ENCODE assay signal across 9 cellular contexts in the genomic region with DNA sequence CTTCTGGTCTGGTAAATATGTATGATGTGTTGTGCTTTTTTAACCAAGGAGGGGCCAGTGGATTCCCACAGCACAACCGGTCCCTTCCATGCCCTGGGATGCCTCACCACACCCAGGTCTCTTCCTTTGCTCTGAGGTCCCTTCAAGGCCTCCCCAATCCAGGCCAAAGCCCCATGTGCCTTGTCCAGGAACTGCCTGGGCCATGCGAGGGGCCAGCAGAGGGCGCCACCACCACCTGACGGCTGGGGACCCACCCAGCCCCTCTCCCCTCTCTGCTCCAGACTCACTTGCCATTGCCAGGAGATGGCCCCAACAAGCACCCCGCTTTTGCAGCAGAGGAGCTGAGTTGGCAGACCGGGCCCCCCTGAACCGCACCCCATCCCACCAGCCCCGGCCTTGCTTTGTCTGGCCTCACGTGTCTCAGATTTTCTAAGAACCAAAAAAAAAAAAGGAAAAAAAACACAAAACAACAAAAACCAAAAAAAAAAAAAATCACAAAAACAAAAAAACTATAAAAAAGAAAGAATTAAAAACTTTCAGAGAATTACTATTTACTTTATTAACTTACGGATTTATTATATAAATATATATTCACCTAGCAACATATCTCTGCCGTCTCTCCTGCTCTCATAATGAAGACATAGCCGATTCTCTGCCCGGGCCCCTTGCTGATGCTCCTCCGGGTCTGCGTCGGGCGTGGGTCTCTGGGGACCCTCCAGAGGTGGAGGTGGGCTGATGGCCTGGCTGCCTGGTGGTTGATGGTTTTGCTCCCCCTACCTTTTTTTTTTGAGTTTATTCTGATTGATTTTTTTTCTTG. TPM values are rescaled to one million over a fixed set of nuclear protein-coding genes. Genes with fewer than 3 reads are reported as not detected.
DNase-seq lines count a peak whose midpoint lies in the region; ATAC-seq and TF ChIP-seq lines count a peak whose summit lies in the region.
"Had no signal": no experiment of that assay in that cellular context is flagged by ENCODE, and none has a peak within 500 bp of the region (broad histone marks: within the 10 kb centered on the region; RNA-seq: fewer than 3 reads in every experiment).

No MANE protein-coding gene starts in this region.

- H3K9me3 Mint-ChIP-seq in activated CD8-positive, alpha-beta T cell treated with anti-CD3 and anti-CD28 coated beads, Interleukin-2, amount 10 ng/mL, durations not matched to agents 7 days and 5 days (ENCODE audit: insufficient read depth), result no peaks in the 10 kb centered on the region
- no peaks in the 10 kb centered on the region for H3K9me3 Mint-ChIP-seq in endodermal cell
- no peaks in the 10 kb centered on the region for H3K9me3 Mint-ChIP-seq in nephron

- peaks cover 34% of the 10 kb centered on the region for H3K4me1 Mint-ChIP-seq in activated CD8-positive, alpha-beta T cell treated with anti-CD3 and anti-CD28 coated beads, Interleukin-2, amount 10 ng/mL, durations not matched to agents 7 days and 5 days (ENCODE audit: low read depth)
- H3K4me1 Mint-ChIP-seq in endodermal cell (peaks cover 14% of the 10 kb centered on the region), nephron (peaks cover 1% of the 10 kb centered on the region)

- H3K9me3 ChIP-seq in endodermal cell (ENCODE audit: control insufficient read depth, low read length), result no peaks in the 10 kb centered on the region
- H3K9me3 ChIP-seq in suprapubic skin, result no peaks in the 10 kb centered on the region

- no peak overlapping the region for H3K4me3 Mint-ChIP-seq in activated CD8-positive, alpha-beta T cell treated with anti-CD3 and anti-CD28 coated beads, Interleukin-2, amount 10 ng/mL, durations not matched to agents 7 days and 5 days
- H3K4me3 Mint-ChIP-seq in endodermal cell (no peak overlapping the region), nephron (peak overlapping the region in 1 of 3 experiments; percentile 19)

- peaks cover 59% of the 10 kb centered on the region for H3K36me3 Mint-ChIP-seq in activated CD8-positive, alpha-beta T cell treated with anti-CD3 and anti-CD28 coated beads, Interleukin-2, amount 10 ng/mL, durations not matched to agents 7 days and 5 days (ENCODE audit: low read depth)
- H3K36me3 Mint-ChIP-seq in endodermal cell (ENCODE audit: low read depth) (peaks cover 47% of the 10 kb centered on the region), nephron (ENCODE audit: low read depth) (peaks cover 46% of the 10 kb centered on the region)

- no peak for TF ChIP-seq EP300 in suprapubic skin (IDR thresholded peaks at IDR 0.05)

- peak; percentile 71 for ATAC-seq in activated CD8-positive, alpha-beta T cell treated with anti-CD3 and anti-CD28 coated beads, Interleukin-2, amount 10 ng/mL, durations not matched to agents 7 days and 5 days

- H3K4me1 ChIP-seq in endodermal cell (ENCODE audit: control insufficient read depth, insufficient read depth, low read length) (peaks cover 8% of the 10 kb centered on the region), suprapubic skin (peaks cover 31% of the 10 kb centered on the region)

- no peak overlapping the region for H3K9ac ChIP-seq in endodermal cell (ENCODE audit: extremely low read depth, low read length, poor library complexity, severe bottlenecking)

- H3K27ac ChIP-seq in 22Rv1 (peak overlapping the region; percentile 77), endodermal cell (ENCODE audit: low read depth, low read length) (no peak overlapping the region), suprapubic skin (no peak overlapping the region)

- H3K4me3 ChIP-seq in endodermal cell (ENCODE audit: low read length) (no peak overlapping the region), suprapubic skin (no peak overlapping the region)

- H3K27ac Mint-ChIP-seq in activated CD8-positive, alpha-beta T cell treated with anti-CD3 and anti-CD28 coated beads, Interleukin-2, amount 10 ng/mL, durations not matched to agents 7 days and 5 days, result peak overlapping the region; percentile 81
- H3K27ac Mint-ChIP-seq in endodermal cell (no peak overlapping the region), nephron (peak overlapping the region; percentile 44 to 85 (median 53))

- CTCF ChIA-PET in activated CD8-positive, alpha-beta T cell treated with anti-CD3 and anti-CD28 coated beads, Interleukin-2, amount 10 ng/mL, durations not matched to agents 7 days and 5 days (lab: Charles Lee), result interaction anchor here (0.6 to 1.4 kb wide), 4 partner anchors 15 to 201 kb away, joined by 4 to 7 read pairs (median 4); a partner anchor contains a TSS

- peaks cover 51% of the 10 kb centered on the region for H3K36me3 ChIP-seq in endodermal cell (ENCODE audit: control insufficient read depth, insufficient read depth, low read length)
- H3K36me3 ChIP-seq in suprapubic skin, result peaks cover 57% of the 10 kb centered on the region

- TF ChIP-seq CTCF in 22Rv1 (IDR thresholded peaks at IDR 0.05) (peak; percentile 85), GM12872 (IDR thresholded peaks at IDR 0.05; ENCODE audit: insufficient read depth, low read depth, low read length) (peak; percentile 89), endodermal cell (conservative IDR thresholded peaks at IDR 0.05) (peak; percentile 97), nephron (IDR thresholded peaks at IDR 0.05; ENCODE audit: unreplicated experiment in 3 of 3) (peak; percentile 70 to 80 (median 74)), suprapubic skin (IDR thresholded peaks at IDR 0.05) (peak; percentile 58 to 83)

- POLR2A ChIA-PET in activated CD8-positive, alpha-beta T cell treated with anti-CD3 and anti-CD28 coated beads, Interleukin-2, amount 10 ng/mL, durations not matched to agents 7 days and 5 days (lab: Charles Lee), result no interaction called here

- no peaks in the 10 kb centered on the region for H3K27me3 ChIP-seq in endodermal cell (ENCODE audit: control insufficient read depth, insufficient read depth, low read length, poor library complexity, severe bottlenecking)
- H3K27me3 ChIP-seq in suprapubic skin, result no peaks in the 10 kb centered on the region

- 74 to 92% methylated on average over 11 to 16 of the region's 17 CpGs for WGBS in endodermal cell (ENCODE audit: insufficient coverage in 1 of 2, insufficient read length in 1 of 2), 2 experiments
- 78% methylated on average over 16 of the region's 17 CpGs for WGBS in suprapubic skin

- DNase-seq in NCI-H510A (lab: John Stamatoyannopoulos, UW), result peak; percentile 6
- DNase-seq in activated CD8-positive, alpha-beta T cell treated with anti-CD3 and anti-CD28 coated beads, Interleukin-2, amount 10 ng/mL, durations not matched to agents 7 days and 5 days, result peak; percentile 82
- peak; percentile 95 for DNase-seq in endodermal cell
- no peak for DNase-seq in suprapubic skin (ENCODE audit: low spot score in 2 of 2)
- no peak for DNase-seq in NCI-H2107 (lab: John Stamatoyannopoulos, UW)

- TF ChIP-seq POLR2A in suprapubic skin (IDR thresholded peaks at IDR 0.05), result no peak

- no peaks in the 10 kb centered on the region for H3K27me3 Mint-ChIP-seq in activated CD8-positive, alpha-beta T cell treated with anti-CD3 and anti-CD28 coated beads, Interleukin-2, amount 10 ng/mL, durations not matched to agents 7 days and 5 days (ENCODE audit: low read depth)
- H3K27me3 Mint-ChIP-seq in endodermal cell (ENCODE audit: insufficient read depth) (no peaks in the 10 kb centered on the region), nephron (ENCODE audit: low read depth) (peaks cover 6% of the 10 kb centered on the region)

RNA-seq across cellular contexts. Expression of a gene that starts 14.4 kb away (rescaled TPM):
- 10 to 100 TPM; 12.2 to 16.2 TPM for total RNA-seq in activated CD8-positive, alpha-beta T cell treated with anti-CD3 and anti-CD28 coated beads, Interleukin-2, amount 10 ng/mL, durations not matched to agents 7 days and 5 days
- 10 to 100 TPM; 14.5 to 83.0 TPM for total RNA-seq in endodermal cell
- 9.1 TPM for polyA plus RNA-seq in endodermal cell (2013, experiment 1 of 2)
- 8.0 TPM for polyA plus RNA-seq in endodermal cell (2013, experiment 2 of 2)
- total RNA-seq in suprapubic skin, result 10 to 100 TPM in 3 of 4 donors, 1 to 10 TPM in 1; 8.0 to 31.3 (median 15.7) TPM

RNA-seq across cellular contexts. Expression of a gene that starts 43.5 kb away (rescaled TPM):
- total RNA-seq in activated CD8-positive, alpha-beta T cell treated with anti-CD3 and anti-CD28 coated beads, Interleukin-2, amount 10 ng/mL, durations not matched to agents 7 days and 5 days, result not detected
- total RNA-seq in endodermal cell, result 1 to 10 TPM in 1 of 2 donors, not detected in 1; 1.8 TPM
- polyA plus RNA-seq in endodermal cell (2013, experiment 1 of 2), result not detected
- not detected for polyA plus RNA-seq in endodermal cell (2013, experiment 2 of 2)
- 1,000 to 10,000 TPM in 1 of 4 donors, 100 to 1,000 TPM in 2, 10 to 100 TPM in 1; 51.3 to 1,491 (median 446) TPM for total RNA-seq in suprapubic skin
- total RNA-seq: pulmonary artery endothelial cell had no signal

RNA-seq across cellular contexts. Expression of a gene that starts 59.1 kb away (rescaled TPM):
- total RNA-seq in activated CD8-positive, alpha-beta T cell treated with anti-CD3 and anti-CD28 coated beads, Interleukin-2, amount 10 ng/mL, durations not matched to agents 7 days and 5 days, result not detected
- total RNA-seq in endodermal cell (not detected), suprapubic skin (1,000 to 10,000 TPM; 1,712 to 6,564 (median 4,773) TPM)
- polyA plus RNA-seq in endodermal cell (2013, experiment 1 of 2), result not detected
- polyA plus RNA-seq in endodermal cell (2013, experiment 2 of 2), result not detected
- total RNA-seq: pulmonary artery endothelial cell had no signal

Comparison
In these comparisons a context has a peak if more than half of its experiments do, and no peak if none do; other contexts are left out.
1. DNase-seq: peak in NCI-H510A (single experiment), activated CD8-positive, alpha-beta T cell treated with anti-CD3 and anti-CD28 coated beads, Interleukin-2, amount 10 ng/mL, durations not matched to agents 7 days and 5 days (single experiment) and endodermal cell (single experiment); none in suprapubic skin (0 of 2) and NCI-H2107 (single experiment).
2. RNA of a gene that starts 43.5 kb away (total RNA-seq): 51.3 to 1,491 TPM in suprapubic skin; 1.8 TPM in endodermal cell and not detected in activated CD8-positive, alpha-beta T cell treated with anti-CD3 and anti-CD28 coated beads, Interleukin-2, amount 10 ng/mL, durations not matched to agents 7 days and 5 days; every median in the first group is over 10 times any median in the second.
3. RNA of a gene that starts 59.1 kb away (total RNA-seq): 1,712 to 6,564 TPM in suprapubic skin; not detected in activated CD8-positive, alpha-beta T cell treated with anti-CD3 and anti-CD28 coated beads, Interleukin-2, amount 10 ng/mL, durations not matched to agents 7 days and 5 days and not detected in endodermal cell; every median in the first group is over 1,000 times any median in the second.
4. Peak in every context shown above with its lines, with median percentiles within 50 percentile points of each other: CTCF ChIP-seq.